1 cellular context compared by ENCODE assay signal in genomic region chr22:50528682-50529415, GRCh38.
TF ChIP-seq lines count a peak whose summit lies in the region.

No MANE protein-coding gene starts in this region.

TF ChIP-seq in HepG2, 621 proteins besides CTCF, POLR2A, EP300 and RAD21 (continues in another document):
- TF ChIP-seq HOXA3 (CRISPR knock-in tag; IDR thresholded peaks at IDR 0.05) (peak; percentile 50; the same call in 1 of the 2 replicates), TEAD2 (CRISPR knock-in tag; IDR thresholded peaks at IDR 0.05) (no peak), ZBTB33 (CRISPR knock-in tag; IDR thresholded peaks at IDR 0.05) (peak; percentile 94), ZNF34 (CRISPR knock-in tag; IDR thresholded peaks at IDR 0.05; ENCODE audit: borderline replicate concordance) (no peak), MIER2 (CRISPR knock-in tag; IDR thresholded peaks at IDR 0.05) (no peak), ZNF710 (CRISPR knock-in tag; IDR thresholded peaks at IDR 0.05; ENCODE audit: borderline replicate concordance) (peak; percentile 13; the same call in 1 of the 2 replicates), SIN3B (IDR thresholded peaks at IDR 0.05; ENCODE audit: low read length) (no peak), NFKB2 (CRISPR knock-in tag; IDR thresholded peaks at IDR 0.05; ENCODE audit: borderline replicate concordance) (0 out of 2 replicates have a peak, but pooled peaks have one; percentile 44), RCOR2 (CRISPR knock-in tag; IDR thresholded peaks at IDR 0.05) (no peak), ATAD3A (CRISPR knock-in tag; IDR thresholded peaks at IDR 0.05) (no peak), TFDP1 (CRISPR knock-in tag; IDR thresholded peaks at IDR 0.05; ENCODE audit: borderline replicate concordance) (peak; percentile 88; the same call in 1 of the 2 replicates), SP5 (CRISPR knock-in tag; IDR thresholded peaks at IDR 0.05; ENCODE audit: borderline replicate concordance, low read depth) (no peak), ZNF607 (CRISPR knock-in tag; IDR thresholded peaks at IDR 0.05; ENCODE audit: borderline replicate concordance) (peak; percentile 45; the same call in 1 of the 2 replicates), FOXM1 (CRISPR knock-in tag; IDR thresholded peaks at IDR 0.05) (0 out of 2 replicates have a peak, but pooled peaks have one; percentile 17), ZNF773 (CRISPR knock-in tag; IDR thresholded peaks at IDR 0.05; ENCODE audit: borderline replicate concordance) (0 out of 2 replicates have a peak, but pooled peaks have one; percentile 15), PATZ1 (CRISPR knock-in tag; IDR thresholded peaks at IDR 0.05) (no peak), FUBP1 (CRISPR knock-in tag; IDR thresholded peaks at IDR 0.05; ENCODE audit: borderline replicate concordance) (0 out of 2 replicates have a peak, but pooled peaks have one; percentile 11), ZEB1 (IDR thresholded peaks at IDR 0.05; ENCODE audit: insufficient replicate concordance, low read depth) (peak; percentile 6), SALL2 (CRISPR knock-in tag; IDR thresholded peaks at IDR 0.05) (0 out of 2 replicates have a peak, but pooled peaks have one; percentile 9), KDM5B (CRISPR knock-in tag; IDR thresholded peaks at IDR 0.05; ENCODE audit: borderline replicate concordance) (peak; percentile 49; the same call in 1 of the 2 replicates), RNF2 (conservative IDR thresholded peaks at IDR 0.05; ENCODE audit: low read depth) (peak; percentile 51), ZNF251 (CRISPR knock-in tag; IDR thresholded peaks at IDR 0.05) (no peak), TFDP2 (CRISPR knock-in tag; IDR thresholded peaks at IDR 0.05) (peak; percentile 37; the same call in 1 of the 2 replicates), THAP7 (CRISPR knock-in tag; IDR thresholded peaks at IDR 0.05) (0 out of 2 replicates have a peak, but pooled peaks have one; percentile 19), ZNF615 (CRISPR knock-in tag; IDR thresholded peaks at IDR 0.05; ENCODE audit: borderline replicate concordance) (peak; percentile 32; the same call in 1 of the 2 replicates), RFXAP (CRISPR knock-in tag; IDR thresholded peaks at IDR 0.05; ENCODE audit: borderline replicate concordance) (peak; percentile 59; the same call in 1 of the 2 replicates), AGO1 (IDR thresholded peaks at IDR 0.05; ENCODE audit: low read depth, low read length, poor library complexity, severe bottlenecking) (peak; percentile 96), ZNF878 (CRISPR knock-in tag; IDR thresholded peaks at IDR 0.05) (0 out of 2 replicates have a peak, but pooled peaks have one; percentile 64), ZNF513 (CRISPR knock-in tag; conservative IDR thresholded peaks at IDR 0.05) (0 out of 2 replicates have a peak, but pooled peaks have one; percentile 30), ZFP90 (CRISPR knock-in tag; IDR thresholded peaks at IDR 0.05; ENCODE audit: borderline replicate concordance) (0 out of 2 replicates have a peak, but pooled peaks have one; percentile 49), ZNF232 (CRISPR knock-in tag; IDR thresholded peaks at IDR 0.05; ENCODE audit: borderline replicate concordance) (no peak), SKI (IDR thresholded peaks at IDR 0.05; ENCODE audit: partially characterized antibody) (peak; percentile 36), MAX (IDR thresholded peaks at IDR 0.05) (peak; percentile 96), ZNF850 (CRISPR knock-in tag; conservative IDR thresholded peaks at IDR 0.05) (0 out of 2 replicates have a peak, but pooled peaks have one; percentile 66), IKZF4 (CRISPR knock-in tag; IDR thresholded peaks at IDR 0.05; ENCODE audit: borderline replicate concordance, low read depth, not compliant biosample characterization) (peak; percentile 48), BCL6 (CRISPR knock-in tag; IDR thresholded peaks at IDR 0.05) (no peak), FOSL1 (CRISPR knock-in tag; IDR thresholded peaks at IDR 0.05; ENCODE audit: borderline replicate concordance) (no peak), ZNF800 (CRISPR knock-in tag; IDR thresholded peaks at IDR 0.05) (no peak), KLF12 (CRISPR knock-in tag; IDR thresholded peaks at IDR 0.05; ENCODE audit: borderline replicate concordance) (0 out of 2 replicates have a peak, but pooled peaks have one; percentile 29), ZNF574 (CRISPR knock-in tag; IDR thresholded peaks at IDR 0.05) (0 out of 2 replicates have a peak, but pooled peaks have one; percentile 21), NR2F6 (IDR thresholded peaks at IDR 0.05) (peak; percentile 29; the same call in 1 of the 2 replicates), NR2F6 (CRISPR knock-in tag; IDR thresholded peaks at IDR 0.05) (peak; percentile 83), POLR2G (IDR thresholded peaks at IDR 0.05; ENCODE audit: low read depth, low read length) (0 out of 2 replicates have a peak, but pooled peaks have one; percentile 34)
